In the genomic region with DNA sequence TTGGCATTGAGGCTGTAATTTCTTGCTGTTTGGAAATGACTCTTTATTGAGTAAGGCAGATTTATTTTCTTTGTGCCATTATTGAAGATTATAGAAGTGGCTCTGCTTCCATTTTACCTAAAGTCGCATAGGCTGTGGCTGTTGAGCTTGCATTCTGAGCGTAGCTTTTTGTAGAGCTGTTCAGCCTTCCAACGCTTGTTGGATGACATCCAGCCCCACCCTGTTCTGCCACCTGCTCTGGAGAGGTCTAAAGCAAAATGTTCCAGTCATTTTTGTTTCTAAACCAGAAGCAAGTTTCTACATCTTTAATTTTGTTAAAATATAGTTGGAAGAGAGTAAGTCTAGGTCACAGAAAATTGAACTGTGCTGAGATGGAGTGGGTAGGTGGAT, we compare ENCODE assay signal across 15 cellular contexts. TPM values are rescaled to one million over a fixed set of nuclear protein-coding genes. Genes with fewer than 3 reads are reported as not detected.
DNase-seq lines count a peak whose midpoint lies in the region; ATAC-seq and TF ChIP-seq lines count a peak whose summit lies in the region.
"Had no signal": no experiment of that assay in that cellular context is flagged by ENCODE, and none has a peak within 500 bp of the region (broad histone marks: within the 10 kb centered on the region; RNA-seq: fewer than 3 reads in every experiment).

No MANE protein-coding gene starts in this region.

- H3K4me3 ChIP-seq in heart left ventricle, result no peak overlapping the region
- no peak overlapping the region for H3K4me3 ChIP-seq in right atrium auricular region
- H3K4me3 ChIP-seq in upper lobe of left lung, result no peak overlapping the region
- H3K4me3 ChIP-seq: Peyer's patch had no signal

- peak overlapping the region in 4 of 5 donors; percentile 22 to 69 (median 51) for H3K4me3 Mint-ChIP-seq in immature natural killer cell
- H3K4me3 Mint-ChIP-seq in activated CD4-positive, alpha-beta memory T cell treated with anti-CD3 and anti-CD28 coated beads, Interleukin-2, amount 10 ng/mL, durations not matched to agents 7 days and 5 days, result no peak overlapping the region
- H3K4me3 Mint-ChIP-seq: T-helper 1 cell treated with Interleukin-12 subunit alpha and Interleukin-12 subunit beta and Interleukin-4 antibody, amounts not matched to agents 30 μg/mL and 1 μg/mL, for 36 hours had no signal

- TF ChIP-seq POLR2A in heart left ventricle (IDR thresholded peaks at IDR 0.05) (no peak), upper lobe of left lung (IDR thresholded peaks at IDR 0.05) (no peak)

- H3K4me1 Mint-ChIP-seq in immature natural killer cell, result peaks cover 48 to 56% of the 10 kb centered on the region in 2 donors
- peaks cover 4% of the 10 kb centered on the region for H3K4me1 Mint-ChIP-seq in activated CD4-positive, alpha-beta memory T cell treated with anti-CD3 and anti-CD28 coated beads, Interleukin-2, amount 10 ng/mL, durations not matched to agents 7 days and 5 days

- H3K27ac Mint-ChIP-seq in immature natural killer cell, result peak overlapping the region in 3 of 6 donors; percentile 21 to 61 (median 49)
- no peak overlapping the region for H3K27ac Mint-ChIP-seq in activated CD4-positive, alpha-beta memory T cell treated with anti-CD3 and anti-CD28 coated beads, Interleukin-2, amount 10 ng/mL, durations not matched to agents 7 days and 5 days
- H3K27ac Mint-ChIP-seq: T-helper 1 cell treated with Interleukin-12 subunit alpha and Interleukin-12 subunit beta and Interleukin-4 antibody, amounts not matched to agents 30 μg/mL and 1 μg/mL, for 36 hours had no signal

- 17 to 42% (median 25%) methylated on average over 3 of the region's 3 CpGs for WGBS in heart left ventricle, 4 donors
- WGBS in upper lobe of left lung, 2 donors, result 60 to 65% methylated on average over 3 of the region's 3 CpGs

- TF ChIP-seq EP300 in upper lobe of left lung (IDR thresholded peaks at IDR 0.05), result no peak

- DNase-seq in heart left ventricle (peak in 3 of 5 donors; percentile 33 to 57 (median 33)), right atrium auricular region (ENCODE audit: low spot score) (no peak), NCI-H2171 (lab: John Stamatoyannopoulos, UW) (peak; percentile 57), immature natural killer cell (no peak), upper lobe of left lung (peak in 1 of 2 donors; percentile 78), UCSD-AML1 (lab: John Stamatoyannopoulos, UW; ENCODE audit: unreplicated experiment) (no peak), NOMO-1 (lab: John Stamatoyannopoulos, UW; ENCODE audit: unreplicated experiment in 2 of 2) (no peak)
- DNase-seq in activated CD4-positive, alpha-beta memory T cell treated with anti-CD3 and anti-CD28 coated beads, Interleukin-2, amount 10 ng/mL, durations not matched to agents 7 days and 5 days, result no peak
- DNase-seq: activated CD4-positive, alpha-beta T cell treated with anti-CD3 and anti-CD28 coated beads for 48 hours; anterior cingulate cortex; dermis blood vessel endothelial cell; mammary epithelial cell; Peyer's patch had no signal

- H3K27ac ChIP-seq in heart left ventricle (no peak overlapping the region), right atrium auricular region (no peak overlapping the region), upper lobe of left lung (peak overlapping the region in 2 of 4 donors; percentile 28 to 49)
- H3K27ac ChIP-seq: parathyroid adenoma had no signal

- H3K36me3 ChIP-seq in heart left ventricle (no peaks in the 10 kb centered on the region), right atrium auricular region (no peaks in the 10 kb centered on the region), upper lobe of left lung (no peaks in the 10 kb centered on the region)
- H3K36me3 ChIP-seq: Peyer's patch had no signal

- CTCF ChIA-PET in activated CD4-positive, alpha-beta memory T cell treated with anti-CD3 and anti-CD28 coated beads, Interleukin-2, amount 10 ng/mL, durations not matched to agents 7 days and 5 days (lab: Charles Lee), result interaction anchor here (1.0 to 1.2 kb wide), 2 partner anchors 14 to 35 kb away, joined by 3 to 4 read pairs; no protein-coding TSS in a partner anchor

- H3K4me1 ChIP-seq in heart left ventricle, result peaks cover 0 to 7% (median 0%) of the 10 kb centered on the region in 12 donors
- no peaks in the 10 kb centered on the region for H3K4me1 ChIP-seq in right atrium auricular region
- H3K4me1 ChIP-seq in upper lobe of left lung, result peaks cover 1 to 21% (median 7%) of the 10 kb centered on the region in 4 donors
- H3K4me1 ChIP-seq: parathyroid adenoma had no signal

- TF ChIP-seq CTCF in heart left ventricle (IDR thresholded peaks at IDR 0.05), result no peak
- no peak for TF ChIP-seq CTCF in right atrium auricular region (IDR thresholded peaks at IDR 0.05)
- TF ChIP-seq CTCF in upper lobe of left lung (IDR thresholded peaks at IDR 0.05), result no peak

- intact Hi-C loops in heart left ventricle (cut with DNase I), result no loop called here

- H3K36me3 Mint-ChIP-seq in immature natural killer cell, result no peaks in the 10 kb centered on the region
- H3K36me3 Mint-ChIP-seq in activated CD4-positive, alpha-beta memory T cell treated with anti-CD3 and anti-CD28 coated beads, Interleukin-2, amount 10 ng/mL, durations not matched to agents 7 days and 5 days (ENCODE audit: low read depth), result no peaks in the 10 kb centered on the region

- peaks cover 0 to 4% (median 1%) of the 10 kb centered on the region in 3 donors for H3K27me3 Mint-ChIP-seq in immature natural killer cell (ENCODE audit: low read depth in 3 of 3)
- H3K27me3 Mint-ChIP-seq in activated CD4-positive, alpha-beta memory T cell treated with anti-CD3 and anti-CD28 coated beads, Interleukin-2, amount 10 ng/mL, durations not matched to agents 7 days and 5 days, result peaks cover 19% of the 10 kb centered on the region

- H3K9me3 ChIP-seq in heart left ventricle, result no peaks in the 10 kb centered on the region
- H3K9me3 ChIP-seq in right atrium auricular region, result no peaks in the 10 kb centered on the region
- no peaks in the 10 kb centered on the region for H3K9me3 ChIP-seq in upper lobe of left lung
- H3K9me3 ChIP-seq: Peyer's patch had no signal

- peak in 3 of 4 donors; percentile 61 to 64 (median 64) for ATAC-seq in heart left ventricle
- peak; percentile 42 to 53 for ATAC-seq in upper lobe of left lung (ENCODE audit: low FRiP score in 2 of 2)

- no peaks in the 10 kb centered on the region for H3K27me3 ChIP-seq in heart left ventricle
- no peaks in the 10 kb centered on the region for H3K27me3 ChIP-seq in right atrium auricular region
- no peaks in the 10 kb centered on the region for H3K27me3 ChIP-seq in upper lobe of left lung
- H3K27me3 ChIP-seq: Peyer's patch had no signal

- POLR2A ChIA-PET in activated CD4-positive, alpha-beta memory T cell treated with anti-CD3 and anti-CD28 coated beads, Interleukin-2, amount 10 ng/mL, durations not matched to agents 7 days and 5 days (lab: Charles Lee), result interaction anchor here (0.7 to 1.3 kb wide), 2 partner anchors 11 to 98 kb away, joined by 3 read pairs; no protein-coding TSS in a partner anchor

- H3K9me3 Mint-ChIP-seq in immature natural killer cell, result no peaks in the 10 kb centered on the region
- H3K9me3 Mint-ChIP-seq in activated CD4-positive, alpha-beta memory T cell treated with anti-CD3 and anti-CD28 coated beads, Interleukin-2, amount 10 ng/mL, durations not matched to agents 7 days and 5 days, result no peaks in the 10 kb centered on the region
- H3K9me3 Mint-ChIP-seq: T-helper 1 cell treated with Interleukin-12 subunit alpha and Interleukin-12 subunit beta and Interleukin-4 antibody, amounts not matched to agents 30 μg/mL and 1 μg/mL, for 36 hours had no signal

RNA-seq across cellular contexts. Expression of gene UST, which starts 24.4 kb away (rescaled TPM):
- 1 to 10 TPM; 1.5 to 4.5 (median 2.7) TPM for total RNA-seq in heart left ventricle
- 1 to 10 TPM; 1.1 to 5.8 TPM for polyA plus RNA-seq in heart left ventricle
- 1 to 10 TPM; 4.3 to 5.3 TPM for total RNA-seq in right atrium auricular region
- polyA plus RNA-seq in immature natural killer cell, result 1 to 10 TPM; 3.7 to 6.9 (median 6.3) TPM
- 10 to 100 TPM; 10.2 to 21.6 (median 14.2) TPM for total RNA-seq in upper lobe of left lung
- under 1 TPM; 0.80 to 0.93 TPM for total RNA-seq in activated CD4-positive, alpha-beta memory T cell treated with anti-CD3 and anti-CD28 coated beads, Interleukin-2, amount 10 ng/mL, durations not matched to agents 7 days and 5 days

Comparison
In these comparisons a context has a peak if more than half of its experiments do, and no peak if none do; other contexts are left out.
1. DNase-seq: peak in heart left ventricle (3 of 5) and NCI-H2171 (single experiment); none in right atrium auricular region (single experiment), immature natural killer cell (0 of 3), activated CD4-positive, alpha-beta memory T cell treated with anti-CD3 and anti-CD28 coated beads, Interleukin-2, amount 10 ng/mL, durations not matched to agents 7 days and 5 days (single experiment), UCSD-AML1 (single experiment) and NOMO-1 (0 of 2).